ENCODE assay signal across 20 cellular contexts in the genomic region with DNA sequence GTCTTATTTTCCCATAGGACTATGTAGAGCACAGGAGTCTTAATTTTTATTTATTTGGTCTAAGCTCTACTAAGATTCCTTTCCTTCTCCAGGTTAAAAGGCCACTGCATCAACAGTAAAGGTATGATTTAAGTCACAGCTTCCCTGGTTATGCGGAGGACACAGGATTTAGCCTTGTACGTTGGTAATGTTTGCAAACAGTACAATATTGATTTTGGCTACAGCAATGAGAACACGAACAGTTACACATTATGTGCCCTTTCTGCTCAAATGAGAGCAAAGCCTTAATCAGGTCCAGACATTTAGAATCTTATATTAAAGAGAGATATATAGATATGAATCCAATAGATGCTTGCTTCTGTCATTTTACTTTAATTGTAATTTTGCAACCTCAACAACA.
DNase-seq lines count a peak whose midpoint lies in the region; FAIRE-seq and TF ChIP-seq lines count a peak whose summit lies in the region.
"Had no signal": no experiment of that assay in that cellular context is flagged by ENCODE, and none has a peak within 500 bp of the region (broad histone marks: within the 10 kb centered on the region; RNA-seq: fewer than 3 reads in every experiment).

No MANE protein-coding gene starts in this region.

- H2BK12ac ChIP-seq in H1 (ENCODE audit: low read depth, low read length) = no peak overlapping the region; the same call in 1 of the 2 replicates

- H4K5ac ChIP-seq in H1 (ENCODE audit: insufficient read length, low read depth, low read length) = no peak overlapping the region

- H3K27ac Mint-ChIP-seq in CD14-positive monocyte = no peak overlapping the region
- H3K27ac Mint-ChIP-seq: B cell; CD8-positive, alpha-beta T cell; HFFc6 had no signal

- H4K20me1 ChIP-seq in H1 (replicated peaks in 1 of 2; ENCODE audit: control insufficient read depth in 1 of 2, insufficient read depth in 2 of 2, low read length in 2 of 2) = no peaks in the 10 kb centered on the region

- peak; percentile 10 for DNase-seq in NCI-H774 (lab: John Stamatoyannopoulos, UW)
- DNase-seq in H1 (ENCODE audit: low read depth in 1 of 2, low spot score in 2 of 2) = no peak
- peak; percentile 23 for DNase-seq in prostate gland (ENCODE audit: low spot score)
- no peak for DNase-seq in occipital lobe (lab: John Stamatoyannopoulos, UW)
- DNase-seq in CD14-positive monocyte (ENCODE audit: low spot score) = no peak
- no peak for DNase-seq in nucleus accumbens (lab: John Stamatoyannopoulos, UW)
- DNase-seq: C1 segment of cervical spinal cord; CD8-positive, alpha-beta T cell; COR-L47; DND-41; GDM1; GOT3; HCEC 1CT; HFFc6 had no signal

- no peak overlapping the region for H2AK5ac ChIP-seq in H1 (ENCODE audit: low read depth, low read length)

- H3K56ac ChIP-seq in H1 (replicated peaks; ENCODE audit: insufficient read length, low read depth, low read length) = no peak overlapping the region

- H2AFZ ChIP-seq in H1 (ENCODE audit: low read length) = no peak overlapping the region

- no peaks in the 10 kb centered on the region for H3K79me2 ChIP-seq in H1 (ENCODE audit: control insufficient read depth in 1 of 2, insufficient read depth in 2 of 2, low read length in 2 of 2)

- H3K27ac ChIP-seq in C4-2B (no peak overlapping the region), H1 (ENCODE audit: low read depth, low read length) (no peak overlapping the region), prostate gland (peak overlapping the region; percentile 63 to 68)

- no peaks in the 10 kb centered on the region for H3K79me1 ChIP-seq in H1 (ENCODE audit: low read depth, low read length)

- no peak overlapping the region for H2BK5ac ChIP-seq in H1 (ENCODE audit: low read depth, low read length)

- no peaks in the 10 kb centered on the region for H3K23me2 ChIP-seq in H1 (ENCODE audit: low read depth, low read length)

- no peak overlapping the region for H3K14ac ChIP-seq in H1 (ENCODE audit: insufficient read length)

- H3K4ac ChIP-seq in H1 (replicated peaks; ENCODE audit: insufficient read length, low read depth, low read length) = no peak overlapping the region

- H3K9me3 ChIP-seq in H1 (ENCODE audit: insufficient read depth in 2 of 2, low read depth in 1 of 2, low read length in 1 of 2) (no peaks in the 10 kb centered on the region; a peak in 1 of 4 replicates), prostate gland (no peaks in the 10 kb centered on the region)

- H3K18ac ChIP-seq in H1 (ENCODE audit: extremely low read depth, low read length) = no peak overlapping the region

- H4K91ac ChIP-seq in H1 (replicated peaks; ENCODE audit: insufficient read length, low read length) = no peak overlapping the region

- H3K36me3 Mint-ChIP-seq in CD14-positive monocyte = no peaks in the 10 kb centered on the region
- H3K36me3 Mint-ChIP-seq: CD8-positive, alpha-beta T cell had no signal

- TF ChIP-seq POLR2A in H1 (IDR thresholded peaks at IDR 0.05; ENCODE audit: control extremely low read depth in 1 of 2, low read depth in 2 of 2, low read length in 2 of 2) (no peak), prostate gland (IDR thresholded peaks at IDR 0.05) (no peak)

- H2BK120ac ChIP-seq in H1 (replicated peaks; ENCODE audit: low read depth, low read length) = no peak overlapping the region

- H3K4me3 ChIP-seq in H1 (ENCODE audit: extremely low read depth in 1 of 4, insufficient read depth in 2 of 4, low read depth in 3 of 4, low read length in 4 of 4) = no peak overlapping the region
- H3K4me3 ChIP-seq in prostate gland = no peak overlapping the region
- H3K4me3 ChIP-seq: K562 had no signal

- TF ChIP-seq RAD21 in H1 (IDR thresholded peaks at IDR 0.05 in 1 of 2, conservative IDR thresholded peaks at IDR 0.05 in 1 of 2; ENCODE audit: low read depth in 2 of 2, low read length in 2 of 2) = no peak

- intact Hi-C loops in prostate gland (cut with DNase I) (no loop called here), CD14-positive monocyte (cut with micrococcal nuclease) (no loop called here)

- POLR2A ChIA-PET in H1 (lab: Charles Lee; ENCODE audit: partially characterized antibody) = no interaction called here

- H4K8ac ChIP-seq in H1 (ENCODE audit: extremely low read depth, insufficient read depth, low read length) = no peak overlapping the region

- H3K23ac ChIP-seq in H1 (ENCODE audit: insufficient read length) = no peak overlapping the region

- H3K9me3 Mint-ChIP-seq in CD14-positive monocyte = peaks cover 0 to 7% (median 3%) of the 10 kb centered on the region in 7 donors
- H3K9me3 Mint-ChIP-seq: CD8-positive, alpha-beta T cell; HFFc6 had no signal

- H3K27me3 ChIP-seq in H1 (replicated peaks in 1 of 4; ENCODE audit: control insufficient read depth in 3 of 4, extremely low read depth in 1 of 4, insufficient read depth in 3 of 4, low read length in 3 of 4) (no peaks in the 10 kb centered on the region), prostate gland (replicated peaks; ENCODE audit: insufficient read depth) (no peaks in the 10 kb centered on the region)

- H3K4me3 Mint-ChIP-seq in CD14-positive monocyte = no peak overlapping the region
- H3K4me3 Mint-ChIP-seq: B cell; CD8-positive, alpha-beta T cell; HFFc6 had no signal

- peak; percentile 4; the same call in 1 of the 2 replicates for TF ChIP-seq CTCF in C4-2B (conservative IDR thresholded peaks at IDR 0.05)
- TF ChIP-seq CTCF in H1 (IDR thresholded peaks at IDR 0.05; ENCODE audit: control extremely low read depth in 1 of 3, insufficient read depth in 1 of 3, low read depth in 1 of 3, low read length in 3 of 3) = no peak
- TF ChIP-seq CTCF in prostate gland (IDR thresholded peaks at IDR 0.05) = no peak
- no peak for TF ChIP-seq CTCF in CD14-positive monocyte (IDR thresholded peaks at IDR 0.05)

- H3K4me1 Mint-ChIP-seq in CD14-positive monocyte = no peaks in the 10 kb centered on the region
- H3K4me1 Mint-ChIP-seq: B cell had no signal

- CTCF ChIA-PET in H1 (lab: Charles Lee; ENCODE audit: partially characterized antibody) = interaction anchor here (0.9 to 1.1 kb wide), 2 partner anchors 152 to 162 kb away, joined by 3 to 4 read pairs; no protein-coding TSS in a partner anchor

- H3K27me3 Mint-ChIP-seq in CD14-positive monocyte (ENCODE audit: low read depth in 3 of 3) = no peaks in the 10 kb centered on the region
- H3K27me3 Mint-ChIP-seq: B cell had no signal

- FAIRE-seq in H1 (lab: Jason Lieb, UNC) = peak; percentile 32
- FAIRE-seq: GM12892, GM19239, HTR-8/SVneo, K562 had no signal

- H3K36me3 ChIP-seq in H1 (ENCODE audit: control insufficient read depth in 2 of 4, insufficient read depth in 4 of 4, low read length in 3 of 4) (no peaks in the 10 kb centered on the region), prostate gland (no peaks in the 10 kb centered on the region)

- WGBS in H1 (ENCODE audit: extremely low coverage in 1 of 2, insufficient coverage in 1 of 2, insufficient read length in 1 of 2, insufficient replicate concordance in 2 of 2, low coverage in 1 of 2, low lambda C conversion rate in 2 of 2, missing lambda C conversion rate in 1 of 2), 2 experiments = 91% methylated on average over 3 of the region's 3 CpGs; no CpG with 5 or more reads in 1 of the 2 experiments
- 36% methylated on average over 3 of the region's 3 CpGs for WGBS in prostate gland

- no peak overlapping the region for H3K9ac ChIP-seq in H1 (replicated peaks in 1 of 4; ENCODE audit: extremely low read depth in 1 of 4, low read depth in 3 of 4, low read length in 3 of 4)

- no peaks in the 10 kb centered on the region for H3K4me1 ChIP-seq in H1 (replicated peaks in 1 of 4; ENCODE audit: control insufficient read depth in 3 of 4, insufficient read depth in 4 of 4, low read length in 3 of 4)
- H3K4me1 ChIP-seq in prostate gland (replicated peaks) = peaks cover 4% of the 10 kb centered on the region

- H3K4me2 ChIP-seq in H1 (ENCODE audit: insufficient read depth in 1 of 2, low read depth in 2 of 2, low read length in 2 of 2) = no peak overlapping the region

- TF ChIP-seq EP300 in H1 (IDR thresholded peaks at IDR 0.05; ENCODE audit: borderline replicate concordance in 1 of 2, low read depth in 2 of 2, low read length in 2 of 2) = no peak

- no peak overlapping the region for H2BK15ac ChIP-seq in H1 (ENCODE audit: low read length)

- H2BK20ac ChIP-seq in H1 (ENCODE audit: low read length) = no peak overlapping the region

TF ChIP-seq in H1, 55 proteins besides CTCF, POLR2A, EP300 and RAD21:
- TF ChIP-seq, protein P1, sequence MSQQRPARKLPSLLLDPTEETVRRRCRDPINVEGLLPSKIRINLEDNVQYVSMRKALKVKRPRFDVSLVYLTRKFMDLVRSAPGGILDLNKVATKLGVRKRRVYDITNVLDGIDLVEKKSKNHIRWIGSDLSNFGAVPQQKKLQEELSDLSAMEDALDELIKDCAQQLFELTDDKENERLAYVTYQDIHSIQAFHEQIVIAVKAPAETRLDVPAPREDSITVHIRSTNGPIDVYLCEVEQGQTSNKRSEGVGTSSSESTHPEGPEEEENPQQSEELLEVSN (IDR thresholded peaks at IDR 0.05) = no peak
- TF ChIP-seq JUN (IDR thresholded peaks at IDR 0.05; ENCODE audit: low read depth, low read length) (no peak), BRCA1 (IDR thresholded peaks at IDR 0.05; ENCODE audit: low read depth, low read length) (no peak), CBX5 (IDR thresholded peaks at IDR 0.05; ENCODE audit: low read depth, low read length) (no peak), FOSL1 (IDR thresholded peaks at IDR 0.05; ENCODE audit: insufficient read depth, low read depth, low read length) (no peak), TBP (IDR thresholded peaks at IDR 0.05; ENCODE audit: low read depth, low read length) (no peak), CHD2 (IDR thresholded peaks at IDR 0.05; ENCODE audit: low read length) (no peak), SP1 (IDR thresholded peaks at IDR 0.05; ENCODE audit: low read depth, low read length) (no peak), KDM4A (IDR thresholded peaks at IDR 0.05; ENCODE audit: low read depth, low read length, severe bottlenecking) (no peak), SUZ12 (IDR thresholded peaks at IDR 0.05; ENCODE audit: low read length) (no peak), TCF12 (IDR thresholded peaks at IDR 0.05; ENCODE audit: low read depth, low read length) (no peak), CTBP2 (IDR thresholded peaks at IDR 0.05; ENCODE audit: borderline replicate concordance, insufficient read depth, insufficient read length, low read length) (no peak)

Comparison
In these comparisons a context has a peak if more than half of its experiments do, and no peak if none do; other contexts are left out.
1. H3K27ac ChIP-seq: peak in prostate gland (2 of 2); none in C4-2B (single experiment) and H1 (single experiment).
2. DNase-seq: peak in NCI-H774 (single experiment) and prostate gland (single experiment); none in H1 (0 of 2), occipital lobe (single experiment), CD14-positive monocyte (single experiment) and nucleus accumbens (0 of 56).